8 cellular contexts compared by ENCODE assay signal in the genomic region with DNA sequence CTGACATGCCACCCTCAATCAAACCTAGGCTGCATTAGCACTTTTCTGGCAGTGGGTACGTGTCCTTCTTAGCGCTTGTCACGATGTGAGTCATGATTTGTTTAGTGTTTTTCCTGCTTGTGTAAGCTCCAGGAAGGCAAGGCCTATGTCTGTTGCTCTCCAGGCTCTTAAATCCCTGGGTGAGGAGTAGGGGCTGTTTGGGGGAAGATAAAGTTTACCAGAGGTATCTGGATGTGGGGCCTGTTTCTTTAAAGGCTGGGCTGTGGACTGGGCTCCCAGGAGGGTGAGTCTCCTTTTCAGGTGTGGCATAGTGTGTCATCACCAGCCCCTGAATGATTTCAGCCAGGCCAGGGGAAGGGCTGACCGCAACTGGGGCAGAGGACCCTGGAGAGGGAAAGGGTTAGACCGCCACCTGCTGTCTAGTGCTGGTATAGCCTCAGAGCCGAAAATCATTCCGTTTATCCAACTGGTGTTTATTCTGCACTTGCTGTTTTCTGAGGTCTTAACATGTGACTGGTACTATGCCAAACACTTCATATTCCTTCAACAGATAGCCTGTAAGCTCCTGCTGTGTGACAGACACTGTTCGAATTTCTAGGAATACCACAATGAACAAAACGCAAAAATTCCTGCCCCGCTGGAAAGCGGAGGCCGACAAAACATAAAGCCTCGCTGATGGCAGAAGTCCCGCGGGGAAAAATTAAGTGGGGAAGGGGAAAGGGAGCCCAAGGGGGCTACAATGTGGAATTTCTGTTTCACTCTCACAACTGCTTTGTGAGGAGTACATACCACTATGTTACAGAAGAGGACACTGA. TPM values are rescaled to one million over a fixed set of nuclear protein-coding genes. Genes with fewer than 3 reads are reported as not detected.
DNase-seq lines count a peak whose midpoint lies in the region; ATAC-seq lines count a peak whose summit lies in the region.

No MANE protein-coding gene starts in this region.

- no peaks in the 10 kb centered on the region for H3K36me3 Mint-ChIP-seq in central memory CD8-positive, alpha-beta T cell (ENCODE audit: insufficient read depth)

- no peaks in the 10 kb centered on the region for H3K9me3 Mint-ChIP-seq in central memory CD8-positive, alpha-beta T cell

- DNase-seq in AG20443 (ENCODE audit: low spot score) = peak; percentile 91
- DNase-seq in NCI-H2196 (lab: John Stamatoyannopoulos, UW; ENCODE audit: unreplicated experiment) = peak; percentile 86
- peak; percentile 31 for DNase-seq in activated CD4-positive, CD25-positive, alpha-beta regulatory T cell treated with anti-CD3 and anti-CD28 coated beads, Interleukin-2, amount 50 U/mL, for 16 hours (ENCODE audit: low read depth, low spot score)
- DNase-seq in central memory CD8-positive, alpha-beta T cell (ENCODE audit: low spot score in 2 of 2) = peak; percentile 34 to 48
- DNase-seq in left lobe of liver (ENCODE audit: low spot score) = peak; percentile 76
- DNase-seq in stimulated activated CD4-positive, alpha-beta T cell treated with anti-CD3 and anti-CD28 coated beads, Interleukin-2, amount 100 ng/mL, for 4 hours (ENCODE audit: low read depth) = peak; percentile 30

- H3K4me3 Mint-ChIP-seq in central memory CD8-positive, alpha-beta T cell = no peak overlapping the region

- ATAC-seq in GM18907 (IDR thresholded peaks at IDR 0.05; ENCODE audit: unreplicated experiment) (peak; percentile 42), left lobe of liver (peak; percentile 97), HG03432 (IDR thresholded peaks at IDR 0.05; ENCODE audit: unreplicated experiment) (no peak)
- ATAC-seq in central memory CD8-positive, alpha-beta T cell (replicated peaks; ENCODE audit: extremely low read depth, poor library complexity, severe bottlenecking) = no peak

- H3K27ac Mint-ChIP-seq in central memory CD8-positive, alpha-beta T cell (ENCODE audit: low read depth) = no peak overlapping the region

- H3K27me3 Mint-ChIP-seq in central memory CD8-positive, alpha-beta T cell = peaks cover 71% of the 10 kb centered on the region

- peaks cover 7% of the 10 kb centered on the region for H3K4me1 Mint-ChIP-seq in central memory CD8-positive, alpha-beta T cell

RNA-seq across cellular contexts. Expression of gene SERINC2, which starts 9.7 kb away (rescaled TPM):
- total RNA-seq in left lobe of liver = 69.1 TPM

RNA-seq across cellular contexts. Expression of gene FABP3, which starts 49.8 kb away (rescaled TPM):
- total RNA-seq in left lobe of liver = 3.0 TPM

Comparison
In these comparisons a context has a peak if more than half of its experiments do, and no peak if none do; other contexts are left out.
1. DNase-seq: peak in every context shown above with its lines; median percentile 91 in AG20443; 86 in NCI-H2196; 76 in left lobe of liver; 41 in central memory CD8-positive, alpha-beta T cell; 31 in activated CD4-positive, CD25-positive, alpha-beta regulatory T cell treated with anti-CD3 and anti-CD28 coated beads, Interleukin-2, amount 50 U/mL, for 16 hours; 30 in stimulated activated CD4-positive, alpha-beta T cell treated with anti-CD3 and anti-CD28 coated beads, Interleukin-2, amount 100 ng/mL, for 4 hours.
2. ATAC-seq: peak in GM18907 (single experiment) and left lobe of liver (single experiment); none in central memory CD8-positive, alpha-beta T cell (single experiment) and HG03432 (single experiment).